ENCODE assay signal across 21 cellular contexts in genomic region chr7:29957921-29958320, GRCh38. TPM values are rescaled to one million over a fixed set of nuclear protein-coding genes. Genes with fewer than 3 reads are reported as not detected.
DNase-seq lines count a peak whose midpoint lies in the region; ATAC-seq, FAIRE-seq and TF ChIP-seq lines count a peak whose summit lies in the region.
"Had no signal": no experiment of that assay in that cellular context is flagged by ENCODE, and none has a peak within 500 bp of the region (broad histone marks: within the 10 kb centered on the region; RNA-seq: fewer than 3 reads in every experiment).

No MANE protein-coding gene starts in this region.

- H3K9ac ChIP-seq in OCI-LY1 (ENCODE audit: low read length), result no peak overlapping the region

- TF ChIP-seq CTCF in activated CD8-positive, alpha-beta T cell treated with anti-CD3 and anti-CD28 coated beads for 36 hours (IDR thresholded peaks at IDR 0.05), result no peak
- TF ChIP-seq CTCF in OCI-LY1 (IDR thresholded peaks at IDR 0.05; ENCODE audit: low read length) (no peak), tibial nerve (IDR thresholded peaks at IDR 0.05) (no peak), breast epithelium (IDR thresholded peaks at IDR 0.05) (no peak), left lung (IDR thresholded peaks at IDR 0.05) (no peak)

- H3K4me3 Mint-ChIP-seq in activated CD8-positive, alpha-beta T cell treated with anti-CD3 and anti-CD28 coated beads, Interleukin-2, amount 10 ng/mL, durations not matched to agents 7 days and 5 days, result no peak overlapping the region
- H3K4me3 Mint-ChIP-seq in activated CD8-positive, alpha-beta T cell treated with anti-CD3 and anti-CD28 coated beads for 36 hours, result no peak overlapping the region
- H3K4me3 Mint-ChIP-seq: activated naive CD8-positive, alpha-beta T cell treated with anti-CD3 and anti-CD28 coated beads for 36 hours; activated T-cell treated with anti-CD3 and anti-CD28 coated beads, Interleukin-2, amount 50 U/mL, for 4 hours; CD4-positive, alpha-beta memory T cell; naive thymus-derived CD8-positive, alpha-beta T cell had no signal

- POLR2A ChIA-PET in activated CD8-positive, alpha-beta T cell treated with anti-CD3 and anti-CD28 coated beads, Interleukin-2, amount 10 ng/mL, durations not matched to agents 7 days and 5 days (lab: Charles Lee), result no interaction called here
- POLR2A ChIA-PET in activated CD8-positive, alpha-beta T cell treated with anti-CD3 and anti-CD28 coated beads for 36 hours (lab: Charles Lee), result no interaction called here

- peaks cover 28% of the 10 kb centered on the region for H3K36me3 ChIP-seq in OCI-LY1 (ENCODE audit: insufficient read depth, low read length)
- peaks cover 0 to 2% (median 0%) of the 10 kb centered on the region in 3 donors for H3K36me3 ChIP-seq in tibial nerve
- no peaks in the 10 kb centered on the region for H3K36me3 ChIP-seq in breast epithelium
- H3K36me3 ChIP-seq in left lung, result no peaks in the 10 kb centered on the region
- H3K36me3 ChIP-seq: upper lobe of right lung had no signal

- H3K27ac ChIP-seq in OCI-LY1 (ENCODE audit: low read depth, low read length, poor library complexity, severe bottlenecking) (peak overlapping the region; percentile 47), tibial nerve (peak overlapping the region; percentile 59 to 86 (median 76)), breast epithelium (no peak overlapping the region), left lung (no peak overlapping the region)
- H3K27ac ChIP-seq: lower lobe of right lung, psoas muscle, SJSA1, upper lobe of right lung had no signal

- no peaks in the 10 kb centered on the region for H3K79me2 ChIP-seq in OCI-LY1 (ENCODE audit: insufficient read depth, low read length)

- H3K9me3 ChIP-seq in OCI-LY1 (ENCODE audit: low read length), result no peaks in the 10 kb centered on the region
- H3K9me3 ChIP-seq in tibial nerve, result no peaks in the 10 kb centered on the region
- no peaks in the 10 kb centered on the region for H3K9me3 ChIP-seq in breast epithelium
- no peaks in the 10 kb centered on the region for H3K9me3 ChIP-seq in left lung
- H3K9me3 ChIP-seq: lower lobe of right lung, psoas muscle, SJSA1, upper lobe of right lung had no signal

- TF ChIP-seq POLR2A in tibial nerve (IDR thresholded peaks at IDR 0.05), result no peak
- TF ChIP-seq POLR2A in breast epithelium (IDR thresholded peaks at IDR 0.05), result no peak

- FAIRE-seq in frontal cortex (lab: Jason Lieb, UNC), result no peak
- FAIRE-seq: endothelial cell of umbilical vein, G401.6 had no signal

- H3K4me1 Mint-ChIP-seq in activated CD8-positive, alpha-beta T cell treated with anti-CD3 and anti-CD28 coated beads, Interleukin-2, amount 10 ng/mL, durations not matched to agents 7 days and 5 days (ENCODE audit: low read depth), result peaks cover 50% of the 10 kb centered on the region
- H3K4me1 Mint-ChIP-seq in activated CD8-positive, alpha-beta T cell treated with anti-CD3 and anti-CD28 coated beads for 36 hours (ENCODE audit: low read depth), result peaks cover 16% of the 10 kb centered on the region

- no peak for ATAC-seq in activated CD8-positive, alpha-beta T cell treated with anti-CD3 and anti-CD28 coated beads, Interleukin-2, amount 10 ng/mL, durations not matched to agents 7 days and 5 days
- ATAC-seq in activated CD8-positive, alpha-beta T cell treated with anti-CD3 and anti-CD28 coated beads for 36 hours, result no peak
- ATAC-seq in left lung, result no peak
- ATAC-seq: activated T-cell treated with anti-CD3 and anti-CD28 coated beads, Interleukin-2, amount 50 U/mL, for 4 hours; lower lobe of right lung; naive thymus-derived CD8-positive, alpha-beta T cell; psoas muscle; stimulated activated naive CD8-positive, alpha-beta T cell treated with anti-CD3 and anti-CD28 coated beads, Interleukin-15, Interleukin-2, amounts not matched to agents 100 U/mL and 50 U/mL, for 24 hours; upper lobe of right lung had no signal

- peaks cover 12% of the 10 kb centered on the region for H3K36me3 Mint-ChIP-seq in activated CD8-positive, alpha-beta T cell treated with anti-CD3 and anti-CD28 coated beads, Interleukin-2, amount 10 ng/mL, durations not matched to agents 7 days and 5 days (ENCODE audit: low read depth)
- no peaks in the 10 kb centered on the region for H3K36me3 Mint-ChIP-seq in activated CD8-positive, alpha-beta T cell treated with anti-CD3 and anti-CD28 coated beads for 36 hours (ENCODE audit: low read depth)
- H3K36me3 Mint-ChIP-seq: activated naive CD8-positive, alpha-beta T cell treated with anti-CD3 and anti-CD28 coated beads for 36 hours; CD4-positive, alpha-beta memory T cell had no signal

- WGBS in tibial nerve, 2 donors, result 72 to 83% methylated on average over 5 of the region's 5 CpGs

- no peak overlapping the region for H2AFZ ChIP-seq in OCI-LY1 (ENCODE audit: low read length)

- no peaks in the 10 kb centered on the region for H4K20me1 ChIP-seq in OCI-LY1 (ENCODE audit: insufficient read depth, low read length)

- peak overlapping the region; percentile 50 for H3K27ac Mint-ChIP-seq in activated CD8-positive, alpha-beta T cell treated with anti-CD3 and anti-CD28 coated beads, Interleukin-2, amount 10 ng/mL, durations not matched to agents 7 days and 5 days
- no peak overlapping the region for H3K27ac Mint-ChIP-seq in activated CD8-positive, alpha-beta T cell treated with anti-CD3 and anti-CD28 coated beads for 36 hours
- H3K27ac Mint-ChIP-seq: activated naive CD8-positive, alpha-beta T cell treated with anti-CD3 and anti-CD28 coated beads for 36 hours; CD4-positive, alpha-beta memory T cell had no signal

- no peak for TF ChIP-seq EP300 in tibial nerve (IDR thresholded peaks at IDR 0.05)

- H3K4me3 ChIP-seq in OCI-LY1 (ENCODE audit: low read depth, low read length, poor library complexity, severe bottlenecking) (no peak overlapping the region), tibial nerve (no peak overlapping the region), breast epithelium (no peak overlapping the region), left lung (no peak overlapping the region)
- H3K4me3 ChIP-seq: lower lobe of right lung, psoas muscle, SJSA1, upper lobe of right lung had no signal

- no peak for DNase-seq in activated CD8-positive, alpha-beta T cell treated with anti-CD3 and anti-CD28 coated beads, Interleukin-2, amount 10 ng/mL, durations not matched to agents 7 days and 5 days
- DNase-seq in activated CD8-positive, alpha-beta T cell treated with anti-CD3 and anti-CD28 coated beads for 36 hours, result no peak
- DNase-seq in NCI-H2029 (lab: John Stamatoyannopoulos, UW) (peak; percentile 35), tibial nerve (ENCODE audit: low spot score in 2 of 2) (no peak), frontal cortex (ENCODE audit: low spot score in 2 of 2) (no peak), breast epithelium (ENCODE audit: low spot score in 2 of 2) (no peak), left lung (no peak)
- DNase-seq: activated CD4-positive, alpha-beta T cell treated with anti-CD3 and anti-CD28 coated beads, Interleukin-2, amount 50 U/mL, for 4 hours; activated naive CD8-positive, alpha-beta T cell treated with anti-CD3 and anti-CD28 coated beads for 36 hours; activated T-cell treated with anti-CD3 and anti-CD28 coated beads, Interleukin-2, amount 50 U/mL, for 4 hours; CD4-positive, alpha-beta memory T cell; foreskin melanocyte; lower lobe of right lung; naive thymus-derived CD8-positive, alpha-beta T cell; psoas muscle; stimulated activated naive CD8-positive, alpha-beta T cell treated with anti-CD3 and anti-CD28 coated beads, Interleukin-15, Interleukin-2, amounts not matched to agents 100 U/mL and 50 U/mL, for 24 hours; upper lobe of right lung had no signal

- no peaks in the 10 kb centered on the region for H3K27me3 ChIP-seq in OCI-LY1 (ENCODE audit: insufficient read depth, low read length)
- no peaks in the 10 kb centered on the region for H3K27me3 ChIP-seq in tibial nerve
- no peaks in the 10 kb centered on the region for H3K27me3 ChIP-seq in breast epithelium
- H3K27me3 ChIP-seq in left lung, result no peaks in the 10 kb centered on the region
- H3K27me3 ChIP-seq: SJSA1, upper lobe of right lung had no signal

- peaks cover 35% of the 10 kb centered on the region for H3K4me1 ChIP-seq in OCI-LY1 (ENCODE audit: insufficient read depth, low read length, severe bottlenecking)
- H3K4me1 ChIP-seq in tibial nerve, result peaks cover 0 to 42% (median 6%) of the 10 kb centered on the region in 4 donors
- H3K4me1 ChIP-seq in breast epithelium, result no peaks in the 10 kb centered on the region
- peaks cover 0 to 9% of the 10 kb centered on the region in 2 donors for H3K4me1 ChIP-seq in left lung
- H3K4me1 ChIP-seq: lower lobe of right lung, psoas muscle, SJSA1, upper lobe of right lung had no signal

- H3F3A ChIP-seq in OCI-LY1 (ENCODE audit: insufficient read depth, low read length), result no peaks in the 10 kb centered on the region

- CTCF ChIA-PET in activated CD8-positive, alpha-beta T cell treated with anti-CD3 and anti-CD28 coated beads, Interleukin-2, amount 10 ng/mL, durations not matched to agents 7 days and 5 days (lab: Charles Lee), result interaction anchor here (1.7 to 4.2 kb wide), 2 partner anchors 36 to 104 kb away, joined by 5 to 30 read pairs; no protein-coding TSS in a partner anchor
- CTCF ChIA-PET in activated CD8-positive, alpha-beta T cell treated with anti-CD3 and anti-CD28 coated beads for 36 hours (lab: Charles Lee), result interaction anchor here (1.2 to 4.2 kb wide), 3 partner anchors 37 to 104 kb away, joined by 3 to 18 read pairs (median 10); no protein-coding TSS in a partner anchor

- no peaks in the 10 kb centered on the region for H3K9me3 Mint-ChIP-seq in activated CD8-positive, alpha-beta T cell treated with anti-CD3 and anti-CD28 coated beads, Interleukin-2, amount 10 ng/mL, durations not matched to agents 7 days and 5 days (ENCODE audit: insufficient read depth)
- no peaks in the 10 kb centered on the region for H3K9me3 Mint-ChIP-seq in activated CD8-positive, alpha-beta T cell treated with anti-CD3 and anti-CD28 coated beads for 36 hours
- H3K9me3 Mint-ChIP-seq: activated naive CD8-positive, alpha-beta T cell treated with anti-CD3 and anti-CD28 coated beads for 36 hours; activated T-cell treated with anti-CD3 and anti-CD28 coated beads, Interleukin-2, amount 50 U/mL, for 4 hours; CD4-positive, alpha-beta memory T cell; naive thymus-derived CD8-positive, alpha-beta T cell had no signal

- no peaks in the 10 kb centered on the region for H3K27me3 Mint-ChIP-seq in activated CD8-positive, alpha-beta T cell treated with anti-CD3 and anti-CD28 coated beads, Interleukin-2, amount 10 ng/mL, durations not matched to agents 7 days and 5 days (ENCODE audit: low read depth)
- H3K27me3 Mint-ChIP-seq in activated CD8-positive, alpha-beta T cell treated with anti-CD3 and anti-CD28 coated beads for 36 hours, result no peaks in the 10 kb centered on the region
- H3K27me3 Mint-ChIP-seq: activated naive CD8-positive, alpha-beta T cell treated with anti-CD3 and anti-CD28 coated beads for 36 hours; naive thymus-derived CD8-positive, alpha-beta T cell had no signal

- no peaks in the 10 kb centered on the region for H3K9me2 ChIP-seq in OCI-LY1 (ENCODE audit: low read depth, low read length)

- intact Hi-C loops in activated CD8-positive, alpha-beta T cell treated with anti-CD3 and anti-CD28 coated beads for 36 hours (cut with micrococcal nuclease), result loop anchor here (10.0 kb wide), 1 partner anchor 107 kb away; no protein-coding TSS in a partner anchor
- intact Hi-C loops in breast epithelium (cut with DNase I; ENCODE audit: low total_unique reads), result no loop called here
- intact Hi-C loops in left lung (cut with DNase I), result no loop called here

- no peak overlapping the region; the same call in 1 of the 2 replicates for H3K4me2 ChIP-seq in OCI-LY1 (ENCODE audit: low read length)

RNA-seq across cellular contexts. Expression of gene SCRN1, which starts 31.7 kb away (rescaled TPM):
- total RNA-seq in activated CD8-positive, alpha-beta T cell treated with anti-CD3 and anti-CD28 coated beads, Interleukin-2, amount 10 ng/mL, durations not matched to agents 7 days and 5 days, result 10 to 100 TPM; 12.0 to 12.2 TPM
- 10 to 100 TPM; 10.8 to 14.7 TPM for total RNA-seq in activated CD8-positive, alpha-beta T cell treated with anti-CD3 and anti-CD28 coated beads for 36 hours
- total RNA-seq in tibial nerve (100 to 1,000 TPM in 3 of 4 donors, 10 to 100 TPM in 1; 65.1 to 161 (median 119) TPM), frontal cortex (88.5 TPM), breast epithelium (10 to 100 TPM; 25.9 to 32.0 (median 31.5) TPM), left lung (10 to 100 TPM; 25.5 to 39.8 TPM)

Comparison
In these comparisons a context has a peak if more than half of its experiments do, and no peak if none do; other contexts are left out.
1. H3K27ac ChIP-seq: peak in OCI-LY1 (single experiment) and tibial nerve (4 of 4); none in breast epithelium (0 of 2) and left lung (0 of 2).